In genomic region chr4:7189475-7190277, GRCh38 we compare ENCODE assay signal across 1 cellular context.
TF ChIP-seq lines count a peak whose summit lies in the region.

No MANE protein-coding gene starts in this region.

TF ChIP-seq in K562, 482 proteins besides CTCF, POLR2A, EP300 and RAD21:
- TF ChIP-seq ZHX1 (conservative IDR thresholded peaks at IDR 0.05; ENCODE audit: low read length), result no peak
- TF ChIP-seq TAF15 (IDR thresholded peaks at IDR 0.05; ENCODE audit: low read depth, low read length), result no peak
- TF ChIP-seq ZNF511 (CRISPR knock-in tag; IDR thresholded peaks at IDR 0.05), result no peak
- no peak for TF ChIP-seq ZNF408 (CRISPR knock-in tag; IDR thresholded peaks at IDR 0.05; ENCODE audit: low read depth)
- no peak for TF ChIP-seq ESRRB (CRISPR knock-in tag; IDR thresholded peaks at IDR 0.05; ENCODE audit: borderline replicate concordance)
- TF ChIP-seq KLF10 (CRISPR knock-in tag; IDR thresholded peaks at IDR 0.05), result no peak
- TF ChIP-seq RBM34 (IDR thresholded peaks at IDR 0.05; ENCODE audit: borderline replicate concordance, insufficient read depth, low read length), result no peak
- no peak for TF ChIP-seq ZBTB8A (IDR thresholded peaks at IDR 0.05; ENCODE audit: partially characterized antibody)
- TF ChIP-seq MAZ (CRISPR knock-in tag; conservative IDR thresholded peaks at IDR 0.05 in 1 of 2, IDR thresholded peaks at IDR 0.05 in 1 of 2), result no peak
